In genomic region chr18:39942702-39943101, GRCh38 we compare ENCODE assay signal across 22 cellular contexts.
DNase-seq lines count a peak whose midpoint lies in the region; ATAC-seq, FAIRE-seq and TF ChIP-seq lines count a peak whose summit lies in the region.
"Had no signal": no experiment of that assay in that cellular context is flagged by ENCODE, and none has a peak within 500 bp of the region (broad histone marks: within the 10 kb centered on the region; RNA-seq: fewer than 3 reads in every experiment).

No MANE protein-coding gene starts in this region.

- no peak for DNase-seq in H1 (ENCODE audit: low read depth in 1 of 2, low spot score in 2 of 2)
- no peak for DNase-seq in neuronal stem cell (ENCODE audit: low spot score)
- DNase-seq in NCI-H446 (lab: John Stamatoyannopoulos, UW): no peak
- DNase-seq in body of pancreas: no peak
- DNase-seq: DMS79, H9, IMR-90, Karpas-422, MG63, NCI-H1092 treated with DMSO at 0.1 percent for 48 hours, NCI-H146, NCI-H2081, NCI-H2227 treated with DMSO at 0.1 percent for 48 hours, NCI-H524, NCI-H82, Peyer's patch, Right ventricle myocardium superior had no signal

- no peak overlapping the region for H3K4ac ChIP-seq in H1 (replicated peaks; ENCODE audit: insufficient read length, low read depth, low read length)
- H3K4ac ChIP-seq in neuronal stem cell (ENCODE audit: low read length): no peak overlapping the region

- H2BK5ac ChIP-seq in H1 (ENCODE audit: low read depth, low read length) (no peak overlapping the region), neuronal stem cell (ENCODE audit: low read length) (no peak overlapping the region)

- no peak overlapping the region for H4K5ac ChIP-seq in H1 (ENCODE audit: insufficient read length, low read depth, low read length)

- peaks cover 32% of the 10 kb centered on the region for H3K79me2 ChIP-seq in KMS-11 (ENCODE audit: insufficient read depth, low read depth)
- no peaks in the 10 kb centered on the region for H3K79me2 ChIP-seq in OCI-LY3 (ENCODE audit: low read length)
- H3K79me2 ChIP-seq in H1 (ENCODE audit: control insufficient read depth in 1 of 2, insufficient read depth in 2 of 2, low read length in 2 of 2): no peaks in the 10 kb centered on the region

- no peak overlapping the region for H3K4me3 Mint-ChIP-seq in activated T-helper 17 cell treated with anti-CD3 and anti-CD28 coated beads, Interleukin-2, amount 50 U/mL, for 72 hours
- H3K4me3 Mint-ChIP-seq: CD14-positive monocyte, H9 had no signal

- H3K4me3 ChIP-seq in KMS-11 (IDR thresholded peaks at IDR 0.05; ENCODE audit: insufficient read depth, low read depth, low read length) (no peak overlapping the region), OCI-LY3 (ENCODE audit: low read length) (no peak overlapping the region), H1 (ENCODE audit: extremely low read depth in 1 of 4, insufficient read depth in 2 of 4, low read depth in 3 of 4, low read length in 4 of 4) (no peak overlapping the region), neuronal stem cell (ENCODE audit: low read length in 2 of 2) (no peak overlapping the region), body of pancreas (no peak overlapping the region)
- H3K4me3 ChIP-seq: MG63, Peyer's patch, SK-N-MC had no signal

- no peak overlapping the region for H2AK5ac ChIP-seq in H1 (ENCODE audit: low read depth, low read length)
- no peak overlapping the region for H2AK5ac ChIP-seq in neuronal stem cell (ENCODE audit: low read depth, low read length)

- TF ChIP-seq CTCF in KMS-11 (conservative IDR thresholded peaks at IDR 0.05; ENCODE audit: low read depth, low read length) (no peak), OCI-LY3 (IDR thresholded peaks at IDR 0.05; ENCODE audit: low read depth, low read length) (no peak), H1 (IDR thresholded peaks at IDR 0.05; ENCODE audit: control extremely low read depth in 1 of 3, insufficient read depth in 1 of 3, low read depth in 1 of 3, low read length in 3 of 3) (no peak), body of pancreas (IDR thresholded peaks at IDR 0.05) (no peak)

- no peaks in the 10 kb centered on the region for H3K36me3 ChIP-seq in KMS-11 (ENCODE audit: insufficient read depth)
- H3K36me3 ChIP-seq in OCI-LY3 (replicated peaks; ENCODE audit: low read depth, low read length): no peaks in the 10 kb centered on the region
- no peaks in the 10 kb centered on the region for H3K36me3 ChIP-seq in H1 (ENCODE audit: control insufficient read depth in 2 of 4, insufficient read depth in 4 of 4, low read length in 3 of 4)
- no peaks in the 10 kb centered on the region for H3K36me3 ChIP-seq in neuronal stem cell (replicated peaks in 1 of 2; ENCODE audit: control insufficient read depth in 2 of 2, insufficient read depth in 2 of 2, low read length in 2 of 2)
- no peaks in the 10 kb centered on the region for H3K36me3 ChIP-seq in body of pancreas (replicated peaks in 1 of 2; ENCODE audit: insufficient read depth in 1 of 2, low read depth in 2 of 2)
- H3K36me3 ChIP-seq: MG63, Peyer's patch had no signal

- H4K20me1 ChIP-seq in KMS-11 (ENCODE audit: insufficient read depth) (no peaks in the 10 kb centered on the region), OCI-LY3 (ENCODE audit: insufficient read depth, low read length) (no peaks in the 10 kb centered on the region), H1 (replicated peaks in 1 of 2; ENCODE audit: control insufficient read depth in 1 of 2, insufficient read depth in 2 of 2, low read length in 2 of 2) (no peaks in the 10 kb centered on the region)

- 97% methylated on average over 2 of the region's 2 CpGs; no CpG with 5 or more reads in 1 of the 2 experiments for WGBS in H1 (ENCODE audit: extremely low coverage in 1 of 2, insufficient coverage in 1 of 2, insufficient read length in 1 of 2, insufficient replicate concordance in 2 of 2, low coverage in 1 of 2, low lambda C conversion rate in 2 of 2, missing lambda C conversion rate in 1 of 2), 2 experiments
- WGBS in neuronal stem cell (ENCODE audit: extremely low coverage in 2 of 2, insufficient read length in 2 of 2, insufficient replicate concordance in 1 of 2), 2 donors: no CpG with 5 or more reads among the region's 2 CpGs
- 45 to 76% methylated on average over 2 of the region's 2 CpGs for WGBS in body of pancreas, 2 donors

- TF ChIP-seq POLR2A in H1 (IDR thresholded peaks at IDR 0.05; ENCODE audit: control extremely low read depth in 1 of 2, low read depth in 2 of 2, low read length in 2 of 2): no peak
- TF ChIP-seq POLR2A in body of pancreas (IDR thresholded peaks at IDR 0.05): no peak

- H3K18ac ChIP-seq in H1 (ENCODE audit: extremely low read depth, low read length): no peak overlapping the region
- H3K18ac ChIP-seq in neuronal stem cell (ENCODE audit: low read length): no peak overlapping the region

- H2BK15ac ChIP-seq in H1 (ENCODE audit: low read length): no peak overlapping the region
- no peak overlapping the region for H2BK15ac ChIP-seq in neuronal stem cell (ENCODE audit: low read length)

- POLR2A ChIA-PET in H1 (lab: Charles Lee; ENCODE audit: partially characterized antibody): no interaction called here

- H3K9me3 Mint-ChIP-seq in activated T-helper 17 cell treated with anti-CD3 and anti-CD28 coated beads, Interleukin-2, amount 50 U/mL, for 72 hours: peaks cover 19% of the 10 kb centered on the region
- H3K9me3 Mint-ChIP-seq: H9 had no signal

- H3K4me2 ChIP-seq in KMS-11 (peak overlapping the region; percentile 60), OCI-LY3 (ENCODE audit: low read length) (peak overlapping the region; percentile 15; the same call in 1 of the 2 replicates), H1 (ENCODE audit: insufficient read depth in 1 of 2, low read depth in 2 of 2, low read length in 2 of 2) (no peak overlapping the region), neuronal stem cell (ENCODE audit: insufficient read depth, low read length, poor library complexity, severe bottlenecking) (no peak overlapping the region)

- TF ChIP-seq RAD21 in H1 (IDR thresholded peaks at IDR 0.05 in 1 of 2, conservative IDR thresholded peaks at IDR 0.05 in 1 of 2; ENCODE audit: low read depth in 2 of 2, low read length in 2 of 2): no peak

- H3K36me3 Mint-ChIP-seq in activated T-helper 17 cell treated with anti-CD3 and anti-CD28 coated beads, Interleukin-2, amount 50 U/mL, for 72 hours (ENCODE audit: low read depth): no peaks in the 10 kb centered on the region
- H3K36me3 Mint-ChIP-seq: CD14-positive monocyte had no signal

- FAIRE-seq in H1 (lab: Jason Lieb, UNC): no peak

- ATAC-seq in body of pancreas: no peak
- no peak for ATAC-seq in activated T-helper 17 cell treated with anti-CD3 and anti-CD28 coated beads, Interleukin-2, amount 50 U/mL, for 72 hours (replicated peaks)

- H2BK120ac ChIP-seq in H1 (replicated peaks; ENCODE audit: low read depth, low read length) (no peak overlapping the region), neuronal stem cell (ENCODE audit: low read depth, low read length) (no peak overlapping the region)

- H2BK20ac ChIP-seq in H1 (ENCODE audit: low read length): no peak overlapping the region

- H3K14ac ChIP-seq in H1 (ENCODE audit: insufficient read length) (no peak overlapping the region), neuronal stem cell (ENCODE audit: low read length) (no peak overlapping the region)

- H3K27me3 Mint-ChIP-seq in activated T-helper 17 cell treated with anti-CD3 and anti-CD28 coated beads, Interleukin-2, amount 50 U/mL, for 72 hours: no peaks in the 10 kb centered on the region

- H2AFZ ChIP-seq in KMS-11 (ENCODE audit: low read depth) (peak overlapping the region; percentile 17; the same call in 1 of the 2 replicates), OCI-LY3 (ENCODE audit: low read depth, low read length) (no peak overlapping the region), H1 (ENCODE audit: low read length) (peak overlapping the region; percentile 65; the same call in 1 of the 2 replicates), neuronal stem cell (ENCODE audit: low read length) (peak overlapping the region; percentile 26)

- no peak overlapping the region for H4K91ac ChIP-seq in H1 (replicated peaks; ENCODE audit: insufficient read length, low read length)
- H4K91ac ChIP-seq in neuronal stem cell (ENCODE audit: low read depth, low read length, poor library complexity): no peak overlapping the region

- H2BK12ac ChIP-seq in H1 (ENCODE audit: low read depth, low read length) (no peak overlapping the region), neuronal stem cell (ENCODE audit: low read length) (no peak overlapping the region)

- peaks cover 86% of the 10 kb centered on the region for H3K4me1 ChIP-seq in KMS-11 (ENCODE audit: low read depth, poor library complexity, severe bottlenecking)
- peaks cover 35% of the 10 kb centered on the region for H3K4me1 ChIP-seq in OCI-LY3 (ENCODE audit: low read length)
- peaks cover 0 to 3% (median under 1%) of the 10 kb centered on the region in 4 experiments; a peak in 1 of 7 replicates for H3K4me1 ChIP-seq in H1 (replicated peaks in 1 of 4; ENCODE audit: control insufficient read depth in 3 of 4, insufficient read depth in 4 of 4, low read length in 3 of 4)
- peaks cover 2 to 5% of the 10 kb centered on the region in 2 donors for H3K4me1 ChIP-seq in neuronal stem cell (ENCODE audit: control insufficient read depth in 2 of 2, insufficient read depth in 1 of 2, low read depth in 1 of 2, low read length in 2 of 2)
- H3K4me1 ChIP-seq in body of pancreas: no peaks in the 10 kb centered on the region
- H3K4me1 ChIP-seq: Peyer's patch had no signal

- no peak overlapping the region for H3K27ac Mint-ChIP-seq in activated T-helper 17 cell treated with anti-CD3 and anti-CD28 coated beads, Interleukin-2, amount 50 U/mL, for 72 hours
- H3K27ac Mint-ChIP-seq: CD14-positive monocyte had no signal

- H3K27me3 ChIP-seq in KMS-11 (ENCODE audit: insufficient read depth, low read depth): no peaks in the 10 kb centered on the region
- no peaks in the 10 kb centered on the region for H3K27me3 ChIP-seq in OCI-LY3 (ENCODE audit: low read depth, low read length)
- H3K27me3 ChIP-seq in H1 (replicated peaks in 1 of 4; ENCODE audit: control insufficient read depth in 3 of 4, extremely low read depth in 1 of 4, insufficient read depth in 3 of 4, low read length in 3 of 4): no peaks in the 10 kb centered on the region
- H3K27me3 ChIP-seq in neuronal stem cell (ENCODE audit: control insufficient read depth in 3 of 3, insufficient read depth in 3 of 3, low read depth in 1 of 3, low read length in 3 of 3): no peaks in the 10 kb centered on the region
- no peaks in the 10 kb centered on the region for H3K27me3 ChIP-seq in body of pancreas
- H3K27me3 ChIP-seq: MG63, Peyer's patch had no signal

- H3K79me1 ChIP-seq in H1 (ENCODE audit: low read depth, low read length) (no peaks in the 10 kb centered on the region), neuronal stem cell (ENCODE audit: low read depth, low read length) (no peaks in the 10 kb centered on the region)

- H3K9ac ChIP-seq in KMS-11 (peak overlapping the region; percentile 79), OCI-LY3 (ENCODE audit: low read length) (no peak overlapping the region), H1 (replicated peaks in 1 of 4; ENCODE audit: extremely low read depth in 1 of 4, low read depth in 3 of 4, low read length in 3 of 4) (no peak overlapping the region), neuronal stem cell (ENCODE audit: low read depth, low read length, poor library complexity) (no peak overlapping the region)

- TF ChIP-seq EP300 in H1 (IDR thresholded peaks at IDR 0.05; ENCODE audit: borderline replicate concordance in 1 of 2, low read depth in 2 of 2, low read length in 2 of 2): no peak

- no peaks in the 10 kb centered on the region for H3K9me3 ChIP-seq in OCI-LY3 (ENCODE audit: insufficient read depth, low read length)
- H3K9me3 ChIP-seq in H1 (ENCODE audit: insufficient read depth in 2 of 2, low read depth in 1 of 2, low read length in 1 of 2): no peaks in the 10 kb centered on the region
- H3K9me3 ChIP-seq in neuronal stem cell (replicated peaks in 1 of 2; ENCODE audit: control insufficient read depth in 2 of 2, insufficient read depth in 1 of 2, low read depth in 1 of 2, low read length in 2 of 2): no peaks in the 10 kb centered on the region
- H3K9me3 ChIP-seq in body of pancreas: no peaks in the 10 kb centered on the region
- H3K9me3 ChIP-seq: MG63, Peyer's patch had no signal

- CTCF ChIA-PET in H1 (lab: Charles Lee; ENCODE audit: partially characterized antibody): no interaction called here

- no peaks in the 10 kb centered on the region for H3K4me1 Mint-ChIP-seq in activated T-helper 17 cell treated with anti-CD3 and anti-CD28 coated beads, Interleukin-2, amount 50 U/mL, for 72 hours
- H3K4me1 Mint-ChIP-seq: CD14-positive monocyte had no signal

- H3K27ac ChIP-seq in KMS-11 (peak overlapping the region; percentile 97), OCI-LY3 (ENCODE audit: low read length) (no peak overlapping the region), H1 (ENCODE audit: low read depth, low read length) (no peak overlapping the region), neuronal stem cell (replicated peaks; ENCODE audit: low read length) (no peak overlapping the region), body of pancreas (no peak overlapping the region)
- H3K27ac ChIP-seq: Peyer's patch, SK-N-MC had no signal

- H4K8ac ChIP-seq in H1 (ENCODE audit: extremely low read depth, insufficient read depth, low read length) (no peak overlapping the region), neuronal stem cell (ENCODE audit: low read depth, low read length) (no peak overlapping the region)

- no peaks in the 10 kb centered on the region for H3K23me2 ChIP-seq in H1 (ENCODE audit: low read depth, low read length)

- intact Hi-C loops in body of pancreas (cut with DNase I): no loop called here

- no peak overlapping the region for H3K56ac ChIP-seq in H1 (replicated peaks; ENCODE audit: insufficient read length, low read depth, low read length)

- H3K23ac ChIP-seq in H1 (ENCODE audit: insufficient read length) (no peak overlapping the region), neuronal stem cell (ENCODE audit: low read depth, low read length, poor library complexity) (no peak overlapping the region)

Comparison
In these comparisons a context has a peak if more than half of its experiments do, and no peak if none do; other contexts are left out.
1. H3K4me2 ChIP-seq: peak in KMS-11 (single experiment) and OCI-LY3 (single experiment); none in H1 (0 of 2) and neuronal stem cell (single experiment).